ENCODE assay signal across 7 cellular contexts in genomic region chr2:13137679-13138078, GRCh38.
"Had no signal": no experiment of that assay in that cellular context is flagged by ENCODE, and none has a peak within 500 bp of the region (broad histone marks: within the 10 kb centered on the region; RNA-seq: fewer than 3 reads in every experiment).

No MANE protein-coding gene starts in this region.

- FAIRE-seq: HTR-8/SVneo, K562 had no signal

- H3K4me1 Mint-ChIP-seq: IgD-negative memory B cell had no signal

- H3K4me3 Mint-ChIP-seq: IgD-negative memory B cell had no signal

- H3K27ac Mint-ChIP-seq: IgD-negative memory B cell had no signal

- DNase-seq: IMR-90, KBM-7, KG1 had no signal

- H3K27ac ChIP-seq: HL-60 had no signal

- H3K36me3 Mint-ChIP-seq: IgD-negative memory B cell had no signal

- H3K4me3 ChIP-seq: K562 had no signal

- H3K27me3 Mint-ChIP-seq: IgD-negative memory B cell had no signal

- ATAC-seq: K562 had no signal
